In the genomic region with DNA sequence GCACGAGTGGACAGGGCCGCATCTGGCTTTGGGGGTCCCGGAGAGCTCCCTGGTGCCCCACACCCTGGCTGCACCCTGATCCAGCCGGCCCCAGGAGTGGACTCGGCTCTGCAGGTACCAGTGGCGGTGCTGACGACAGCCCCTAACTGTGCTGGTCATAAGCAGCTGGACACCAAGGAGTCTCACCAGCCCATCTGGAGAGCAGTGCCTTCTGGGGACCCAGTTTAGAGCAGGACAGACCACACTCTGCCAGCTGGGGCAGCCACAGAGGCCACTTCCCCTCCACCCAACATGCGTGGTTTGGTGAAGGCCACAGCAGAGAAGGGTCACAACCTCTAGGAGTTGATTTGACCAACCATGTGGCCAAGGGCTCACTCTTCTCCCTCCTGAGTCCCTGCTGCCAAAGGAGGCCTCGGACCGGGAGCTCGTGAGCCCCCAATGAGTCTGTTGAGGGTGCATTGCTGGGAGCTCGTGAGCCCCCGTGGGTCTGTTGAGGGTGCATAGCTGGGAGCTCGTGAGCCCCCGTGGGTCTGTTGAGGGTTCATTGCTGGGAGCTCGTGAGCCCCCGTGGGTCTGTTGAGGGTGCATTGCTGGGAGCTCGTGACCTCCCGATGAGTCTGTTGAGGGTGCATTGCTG, we compare ENCODE assay signal across 21 cellular contexts. TPM values are rescaled to one million over a fixed set of nuclear protein-coding genes. Genes with fewer than 3 reads are reported as not detected.
DNase-seq lines count a peak whose midpoint lies in the region; ATAC-seq, FAIRE-seq and TF ChIP-seq lines count a peak whose summit lies in the region.
"Had no signal": no experiment of that assay in that cellular context is flagged by ENCODE, and none has a peak within 500 bp of the region (broad histone marks: within the 10 kb centered on the region; RNA-seq: fewer than 3 reads in every experiment).

No MANE protein-coding gene starts in this region.

- peak; percentile 29 for DNase-seq in activated CD4-positive, CD25-positive, alpha-beta regulatory T cell treated with anti-CD3 and anti-CD28 coated beads, Interleukin-2, amount 50 U/mL, for 72 hours
- DNase-seq in activated CD4-positive, CD25-positive, alpha-beta regulatory T cell (lab: John Stamatoyannopoulos, UW) = no peak
- peak in 3 of 4 donors; percentile 0 to 10 (median 10) for DNase-seq in body of pancreas
- no peak for DNase-seq in mesenchymal stem cell
- DNase-seq in suprapubic skin (ENCODE audit: low spot score in 2 of 2) = peak; percentile 53 to 70
- DNase-seq in pons (ENCODE audit: low spot score) = no peak
- DNase-seq in HTR-8/SVneo (ENCODE audit: insufficient read length, low spot score) = no peak
- DNase-seq in Karpas-422 = no peak
- DNase-seq: 8988T; activated CD8-positive, alpha-beta memory T cell treated with anti-CD3 and anti-CD28 coated beads, Interleukin-2, amount 50 U/mL, for 48 hours; activated naive CD4-positive, alpha-beta T cell treated with anti-CD3 and anti-CD28 coated beads, Interleukin-2, amount 50 U/mL, for 16 hours; DMS79; glutamatergic neuron; midbrain; NCI-H2081; NCI-H524 treated with DMSO at 0.1 percent for 48 hours; SJCRH30 had no signal

- H3K4me2 ChIP-seq in mesenchymal stem cell (ENCODE audit: low read length, poor library complexity, severe bottlenecking) (no peak overlapping the region), Karpas-422 (ENCODE audit: low read depth, low read length, poor library complexity, severe bottlenecking) (no peak overlapping the region)
- H3K4me2 ChIP-seq: GM23338 had no signal

- H3K9me2 ChIP-seq in Karpas-422 (replicated peaks; ENCODE audit: insufficient read depth, low read length) = no peaks in the 10 kb centered on the region

- H2AK5ac ChIP-seq in mesenchymal stem cell (ENCODE audit: low read length, severe bottlenecking) = no peak overlapping the region

- H3K27ac ChIP-seq in body of pancreas (no peak overlapping the region), mesenchymal stem cell (ENCODE audit: low read length, poor library complexity, severe bottlenecking) (no peak overlapping the region), suprapubic skin (no peak overlapping the region), Karpas-422 (ENCODE audit: low read length) (no peak overlapping the region)
- H3K27ac ChIP-seq: C4-2B, SJCRH30 had no signal

- peak overlapping the region; percentile 12 for H2BK15ac ChIP-seq in mesenchymal stem cell (ENCODE audit: low read depth, poor library complexity, severe bottlenecking)

- no peaks in the 10 kb centered on the region for H3K36me3 ChIP-seq in body of pancreas (replicated peaks in 1 of 2; ENCODE audit: insufficient read depth in 1 of 2, low read depth in 2 of 2)
- no peaks in the 10 kb centered on the region for H3K36me3 ChIP-seq in mesenchymal stem cell (ENCODE audit: control insufficient read depth in 1 of 2, insufficient read depth in 2 of 2, low read depth in 1 of 2, low read length in 2 of 2)
- H3K36me3 ChIP-seq in suprapubic skin = no peaks in the 10 kb centered on the region
- no peaks in the 10 kb centered on the region for H3K36me3 ChIP-seq in Karpas-422 (ENCODE audit: insufficient read depth, low read length)
- H3K36me3 ChIP-seq: SJCRH30, tibial nerve had no signal

- no peak overlapping the region for H3K18ac ChIP-seq in mesenchymal stem cell (ENCODE audit: low read depth in 1 of 2, low read length in 2 of 2)

- TF ChIP-seq CTCF in body of pancreas (IDR thresholded peaks at IDR 0.05) (no peak), suprapubic skin (IDR thresholded peaks at IDR 0.05) (no peak)

- no peaks in the 10 kb centered on the region for H3K27me3 ChIP-seq in body of pancreas
- H3K27me3 ChIP-seq in mesenchymal stem cell (ENCODE audit: control insufficient read depth in 1 of 2, insufficient read depth in 1 of 2, low read length in 2 of 2) = peaks cover 14 to 33% of the 10 kb centered on the region in 2 experiments
- peaks cover 5% of the 10 kb centered on the region for H3K27me3 ChIP-seq in suprapubic skin
- H3K27me3 ChIP-seq in Karpas-422 (ENCODE audit: low read length) = no peaks in the 10 kb centered on the region
- H3K27me3 ChIP-seq: SJCRH30, tibial nerve had no signal

- H2BK12ac ChIP-seq in mesenchymal stem cell (ENCODE audit: low read length in 2 of 2) = no peak overlapping the region

- no peak overlapping the region for H2BK120ac ChIP-seq in mesenchymal stem cell (ENCODE audit: low read depth, low read length)

- no peak for ATAC-seq in body of pancreas
- ATAC-seq: GM23338 had no signal

- H3K9ac ChIP-seq in mesenchymal stem cell (ENCODE audit: low read length) (no peak overlapping the region), Karpas-422 (ENCODE audit: low read length) (no peak overlapping the region)

- no peak overlapping the region for H3K14ac ChIP-seq in mesenchymal stem cell (ENCODE audit: low read length in 2 of 2)

- H3K79me1 ChIP-seq in mesenchymal stem cell (replicated peaks; ENCODE audit: low read length, poor library complexity, severe bottlenecking) = no peaks in the 10 kb centered on the region

- no peak overlapping the region for H4K91ac ChIP-seq in mesenchymal stem cell (ENCODE audit: low read length)

- no peak overlapping the region for H3K23ac ChIP-seq in mesenchymal stem cell (ENCODE audit: low read length in 2 of 2)

- H3K9me3 ChIP-seq in body of pancreas (no peaks in the 10 kb centered on the region), mesenchymal stem cell (ENCODE audit: control insufficient read depth, low read length) (no peaks in the 10 kb centered on the region), suprapubic skin (no peaks in the 10 kb centered on the region), Karpas-422 (ENCODE audit: low read length) (no peaks in the 10 kb centered on the region)
- H3K9me3 ChIP-seq: SJCRH30, tibial nerve had no signal

- TF ChIP-seq POLR2A in body of pancreas (IDR thresholded peaks at IDR 0.05) (no peak), suprapubic skin (IDR thresholded peaks at IDR 0.05) (no peak)

- no peaks in the 10 kb centered on the region for H3K79me2 ChIP-seq in Karpas-422 (ENCODE audit: low read length)

- intact Hi-C loops in body of pancreas (cut with DNase I) = no loop called here

- H2BK5ac ChIP-seq in mesenchymal stem cell (ENCODE audit: low read depth, low read length, poor library complexity, severe bottlenecking) = no peak overlapping the region

- H2AFZ ChIP-seq in mesenchymal stem cell (ENCODE audit: low read depth, low read length) (no peak overlapping the region), Karpas-422 (ENCODE audit: low read length) (no peak overlapping the region)
- H2AFZ ChIP-seq: GM23338 had no signal

- 92 to 95% methylated on average over 8 to 18 of the region's 19 CpGs for WGBS in body of pancreas, 2 donors
- WGBS in mesenchymal stem cell = 94% methylated on average over 19 of the region's 19 CpGs
- 97% methylated on average over 12 of the region's 19 CpGs for WGBS in suprapubic skin

- no peaks in the 10 kb centered on the region for H4K20me1 ChIP-seq in Karpas-422 (ENCODE audit: insufficient read depth, low read depth, low read length)

- H3K4ac ChIP-seq in mesenchymal stem cell (ENCODE audit: low read depth in 1 of 2, low read length in 2 of 2) = no peak overlapping the region

- H4K8ac ChIP-seq in mesenchymal stem cell (ENCODE audit: low read length) = no peak overlapping the region

- no peak for TF ChIP-seq EP300 in suprapubic skin (IDR thresholded peaks at IDR 0.05)

- H3K4me1 ChIP-seq in body of pancreas = peaks cover 41% of the 10 kb centered on the region
- H3K4me1 ChIP-seq in mesenchymal stem cell (ENCODE audit: control insufficient read depth, insufficient read depth, low read depth, low read length) = peaks cover 36% of the 10 kb centered on the region
- peaks cover 39% of the 10 kb centered on the region for H3K4me1 ChIP-seq in suprapubic skin
- peaks cover 25% of the 10 kb centered on the region for H3K4me1 ChIP-seq in Karpas-422 (ENCODE audit: low read length)

- H3K4me3 ChIP-seq in body of pancreas = no peak overlapping the region
- H3K4me3 ChIP-seq in mesenchymal stem cell (ENCODE audit: insufficient read depth in 1 of 2, low read depth in 1 of 2, low read length in 2 of 2) = no peak overlapping the region
- no peak overlapping the region for H3K4me3 ChIP-seq in suprapubic skin
- H3K4me3 ChIP-seq in Karpas-422 (ENCODE audit: low read length) = no peak overlapping the region
- H3K4me3 ChIP-seq: GM23338, SJCRH30, tibial nerve had no signal

- no peak for FAIRE-seq in HTR-8/SVneo (lab: Jason Lieb, UNC)
- FAIRE-seq: GM18507 had no signal

RNA-seq across cellular contexts. Expression of a gene that starts 16.0 kb away (rescaled TPM):
- total RNA-seq in body of pancreas (10 to 100 TPM in 1 of 2 donors, 1 to 10 TPM in 1; 9.2 to 14.5 TPM), suprapubic skin (10 to 100 TPM; 28.1 to 39.1 (median 32.3) TPM)
- polyA plus RNA-seq in mesenchymal stem cell (2013, experiment 1 of 2) = 31.4 TPM
- 32.2 TPM for polyA plus RNA-seq in mesenchymal stem cell (2013, experiment 2 of 2)
- 9.1 and 11.8 TPM in 2 replicates for total RNA-seq in Karpas-422 (2014; rRNA removed; shearing (Covaris generic); ENCODE audit: low replicate concordance)

Comparison
In these comparisons a context has a peak if more than half of its experiments do, and no peak if none do; other contexts are left out.
1. DNase-seq: peak in activated CD4-positive, CD25-positive, alpha-beta regulatory T cell treated with anti-CD3 and anti-CD28 coated beads, Interleukin-2, amount 50 U/mL, for 72 hours (single experiment), body of pancreas (3 of 4) and suprapubic skin (2 of 2); none in activated CD4-positive, CD25-positive, alpha-beta regulatory T cell (0 of 4), mesenchymal stem cell (single experiment), pons (single experiment), HTR-8/SVneo (single experiment) and Karpas-422 (single experiment).